In the genomic region with DNA sequence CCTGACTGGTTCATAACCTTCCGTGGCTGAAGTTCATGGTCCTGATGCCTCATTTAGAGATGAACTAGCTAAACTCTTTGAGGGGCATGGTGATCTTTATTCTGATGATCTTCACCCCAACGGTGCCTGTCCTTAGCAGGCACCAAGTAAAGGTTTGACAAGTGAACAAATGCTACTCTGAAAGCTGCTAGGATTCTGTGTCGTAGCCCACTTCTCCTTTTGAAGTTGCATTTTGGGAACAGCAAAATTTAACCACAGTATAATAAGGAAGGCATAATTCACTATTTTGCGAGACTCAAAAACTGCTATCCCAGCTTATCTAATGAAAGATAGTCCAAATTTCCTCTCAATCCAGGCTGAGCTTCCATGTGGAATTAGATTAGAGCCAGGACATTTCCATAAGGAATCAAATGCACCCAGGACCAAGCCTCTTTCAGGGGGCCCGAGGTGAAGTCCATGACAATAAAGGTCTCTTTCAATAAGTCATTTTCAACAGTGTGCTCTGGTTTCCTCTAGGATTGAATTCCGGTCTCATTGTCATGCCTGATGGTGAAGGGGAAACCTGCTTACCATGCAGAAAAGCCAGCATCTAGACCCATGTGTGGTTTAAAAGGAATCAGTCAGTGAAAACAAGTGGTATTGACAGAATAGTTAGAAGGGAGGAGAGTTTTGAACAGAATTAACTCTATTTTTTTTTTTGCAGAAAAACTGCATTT, we compare ENCODE assay signal across 1 cellular context.
TF ChIP-seq lines count a peak whose summit lies in the region.

No MANE protein-coding gene starts in this region.

TF ChIP-seq in GM23338, 12 proteins besides CTCF, POLR2A, EP300 and RAD21 (continued from another document):
- TF ChIP-seq, protein P1, sequence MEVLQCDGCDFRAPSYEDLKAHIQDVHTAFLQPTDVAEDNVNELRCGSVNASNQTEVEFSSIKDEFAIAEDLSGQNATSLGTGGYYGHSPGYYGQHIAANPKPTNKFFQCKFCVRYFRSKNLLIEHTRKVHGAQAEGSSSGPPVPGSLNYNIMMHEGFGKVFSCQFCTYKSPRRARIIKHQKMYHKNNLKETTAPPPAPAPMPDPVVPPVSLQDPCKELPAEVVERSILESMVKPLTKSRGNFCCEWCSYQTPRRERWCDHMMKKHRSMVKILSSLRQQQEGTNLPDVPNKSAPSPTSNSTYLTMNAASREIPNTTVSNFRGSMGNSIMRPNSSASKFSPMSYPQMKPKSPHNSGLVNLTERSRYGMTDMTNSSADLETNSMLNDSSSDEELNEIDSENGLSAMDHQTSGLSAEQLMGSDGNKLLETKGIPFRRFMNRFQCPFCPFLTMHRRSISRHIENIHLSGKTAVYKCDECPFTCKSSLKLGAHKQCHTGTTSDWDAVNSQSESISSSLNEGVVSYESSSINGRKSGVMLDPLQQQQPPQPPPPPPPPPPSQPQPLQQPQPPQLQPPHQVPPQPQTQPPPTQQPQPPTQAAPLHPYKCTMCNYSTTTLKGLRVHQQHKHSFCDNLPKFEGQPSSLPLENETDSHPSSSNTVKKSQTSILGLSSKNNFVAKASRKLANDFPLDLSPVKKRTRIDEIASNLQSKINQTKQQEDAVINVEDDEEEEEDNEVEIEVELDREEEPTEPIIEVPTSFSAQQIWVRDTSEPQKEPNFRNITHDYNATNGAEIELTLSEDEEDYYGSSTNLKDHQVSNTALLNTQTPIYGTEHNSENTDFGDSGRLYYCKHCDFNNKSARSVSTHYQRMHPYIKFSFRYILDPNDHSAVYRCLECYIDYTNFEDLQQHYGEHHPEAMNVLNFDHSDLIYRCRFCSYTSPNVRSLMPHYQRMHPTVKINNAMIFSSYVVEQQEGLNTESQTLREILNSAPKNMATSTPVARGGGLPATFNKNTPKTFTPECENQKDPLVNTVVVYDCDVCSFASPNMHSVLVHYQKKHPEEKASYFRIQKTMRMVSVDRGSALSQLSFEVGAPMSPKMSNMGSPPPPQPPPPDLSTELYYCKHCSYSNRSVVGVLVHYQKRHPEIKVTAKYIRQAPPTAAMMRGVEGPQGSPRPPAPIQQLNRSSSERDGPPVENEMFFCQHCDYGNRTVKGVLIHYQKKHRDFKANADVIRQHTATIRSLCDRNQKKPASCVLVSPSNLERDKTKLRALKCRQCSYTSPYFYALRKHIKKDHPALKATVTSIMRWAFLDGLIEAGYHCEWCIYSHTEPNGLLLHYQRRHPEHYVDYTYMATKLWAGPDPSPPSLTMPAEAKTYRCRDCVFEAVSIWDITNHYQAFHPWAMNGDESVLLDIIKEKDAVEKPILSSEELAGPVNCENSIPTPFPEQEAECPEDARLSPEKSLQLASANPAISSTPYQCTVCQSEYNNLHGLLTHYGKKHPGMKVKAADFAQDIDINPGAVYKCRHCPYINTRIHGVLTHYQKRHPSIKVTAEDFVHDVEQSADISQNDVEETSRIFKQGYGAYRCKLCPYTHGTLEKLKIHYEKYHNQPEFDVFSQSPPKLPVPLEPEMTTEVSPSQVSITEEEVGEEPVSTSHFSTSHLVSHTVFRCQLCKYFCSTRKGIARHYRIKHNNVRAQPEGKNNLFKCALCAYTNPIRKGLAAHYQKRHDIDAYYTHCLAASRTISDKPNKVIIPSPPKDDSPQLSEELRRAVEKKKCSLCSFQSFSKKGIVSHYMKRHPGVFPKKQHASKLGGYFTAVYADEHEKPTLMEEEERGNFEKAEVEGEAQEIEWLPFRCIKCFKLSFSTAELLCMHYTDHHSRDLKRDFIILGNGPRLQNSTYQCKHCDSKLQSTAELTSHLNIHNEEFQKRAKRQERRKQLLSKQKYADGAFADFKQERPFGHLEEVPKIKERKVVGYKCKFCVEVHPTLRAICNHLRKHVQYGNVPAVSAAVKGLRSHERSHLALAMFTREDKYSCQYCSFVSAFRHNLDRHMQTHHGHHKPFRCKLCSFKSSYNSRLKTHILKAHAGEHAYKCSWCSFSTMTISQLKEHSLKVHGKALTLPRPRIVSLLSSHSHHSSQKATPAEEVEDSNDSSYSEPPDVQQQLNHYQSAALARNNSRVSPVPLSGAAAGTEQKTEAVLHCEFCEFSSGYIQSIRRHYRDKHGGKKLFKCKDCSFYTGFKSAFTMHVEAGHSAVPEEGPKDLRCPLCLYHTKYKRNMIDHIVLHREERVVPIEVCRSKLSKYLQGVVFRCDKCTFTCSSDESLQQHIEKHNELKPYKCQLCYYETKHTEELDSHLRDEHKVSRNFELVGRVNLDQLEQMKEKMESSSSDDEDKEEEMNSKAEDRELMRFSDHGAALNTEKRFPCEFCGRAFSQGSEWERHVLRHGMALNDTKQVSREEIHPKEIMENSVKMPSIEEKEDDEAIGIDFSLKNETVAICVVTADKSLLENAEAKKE (CRISPR knock-in tag; IDR thresholded peaks at IDR 0.05), result 0 out of 2 replicates have a peak, but pooled peaks have one; percentile 46
